Comparison of ENCODE assay signal across 1 cellular context in the genomic region with DNA sequence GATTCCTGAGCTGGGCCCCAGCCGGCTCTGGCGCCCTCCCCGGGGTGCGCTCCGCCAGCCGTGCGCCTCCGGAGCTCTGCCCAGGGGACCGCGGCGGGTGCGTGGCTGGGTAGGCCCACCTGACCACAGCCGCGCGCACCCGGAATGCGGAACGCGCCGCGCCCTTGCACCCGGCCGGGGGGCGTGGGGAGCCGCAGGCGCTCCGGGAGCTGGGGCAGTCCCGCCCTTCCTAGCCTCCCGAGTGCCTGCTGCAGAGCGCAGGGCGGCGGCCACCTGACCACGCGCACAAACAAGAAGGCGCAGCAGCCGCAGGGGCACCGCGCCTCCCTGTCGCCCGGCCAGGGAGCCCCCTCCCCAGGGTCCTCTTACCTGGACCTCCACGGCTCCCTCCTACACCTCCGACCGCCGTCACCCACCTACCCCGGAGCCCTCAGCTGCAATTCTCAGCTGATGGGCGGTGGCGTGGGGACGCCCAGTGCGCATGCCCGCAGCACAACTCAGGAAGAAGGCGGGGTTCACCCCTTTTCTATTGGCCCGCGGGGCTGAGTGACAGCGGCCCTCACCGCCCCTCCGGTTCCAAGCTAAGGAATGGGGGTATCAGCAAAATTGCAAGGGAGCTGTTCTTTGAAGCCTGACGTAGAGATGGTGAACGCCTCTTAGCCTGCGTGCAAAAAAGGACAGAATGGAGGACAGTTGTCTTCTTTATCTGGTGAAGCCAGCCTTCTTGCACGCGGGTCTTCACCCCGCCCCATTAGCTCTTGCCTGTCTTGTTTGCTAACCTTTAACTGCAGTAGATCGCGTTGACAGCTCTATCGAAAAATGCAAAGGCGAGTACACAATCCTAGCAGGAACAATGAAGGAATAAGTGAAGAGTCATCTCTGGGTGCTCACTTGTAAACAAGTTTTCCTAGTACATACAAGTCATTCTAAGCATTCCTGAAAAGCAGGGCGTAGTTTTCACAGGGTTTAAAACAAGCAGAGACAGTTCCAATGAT.
TF ChIP-seq lines count a peak whose summit lies in the region.

A gene with protein sequence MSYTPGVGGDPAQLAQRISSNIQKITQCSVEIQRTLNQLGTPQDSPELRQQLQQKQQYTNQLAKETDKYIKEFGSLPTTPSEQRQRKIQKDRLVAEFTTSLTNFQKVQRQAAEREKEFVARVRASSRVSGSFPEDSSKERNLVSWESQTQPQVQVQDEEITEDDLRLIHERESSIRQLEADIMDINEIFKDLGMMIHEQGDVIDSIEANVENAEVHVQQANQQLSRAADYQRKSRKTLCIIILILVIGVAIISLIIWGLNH (minus strand): TSS at position 479 of the 995 bp plus-strand sequence. CDS start 9,586 bp downstream, outside the sequence.

TF ChIP-seq in HepG2, 621 proteins besides CTCF, POLR2A, EP300 and RAD21 (continued from another document and continues in another):
- TF ChIP-seq CHD2 (IDR thresholded peaks at IDR 0.05; ENCODE audit: low read depth, low read length): 0 out of 2 replicates have a peak, but pooled peaks have one; percentile 43
- TF ChIP-seq BRCA1 (CRISPR knock-in tag; IDR thresholded peaks at IDR 0.05): peak; percentile 65; the same call in 1 of the 2 replicates
- TF ChIP-seq, protein P1, sequence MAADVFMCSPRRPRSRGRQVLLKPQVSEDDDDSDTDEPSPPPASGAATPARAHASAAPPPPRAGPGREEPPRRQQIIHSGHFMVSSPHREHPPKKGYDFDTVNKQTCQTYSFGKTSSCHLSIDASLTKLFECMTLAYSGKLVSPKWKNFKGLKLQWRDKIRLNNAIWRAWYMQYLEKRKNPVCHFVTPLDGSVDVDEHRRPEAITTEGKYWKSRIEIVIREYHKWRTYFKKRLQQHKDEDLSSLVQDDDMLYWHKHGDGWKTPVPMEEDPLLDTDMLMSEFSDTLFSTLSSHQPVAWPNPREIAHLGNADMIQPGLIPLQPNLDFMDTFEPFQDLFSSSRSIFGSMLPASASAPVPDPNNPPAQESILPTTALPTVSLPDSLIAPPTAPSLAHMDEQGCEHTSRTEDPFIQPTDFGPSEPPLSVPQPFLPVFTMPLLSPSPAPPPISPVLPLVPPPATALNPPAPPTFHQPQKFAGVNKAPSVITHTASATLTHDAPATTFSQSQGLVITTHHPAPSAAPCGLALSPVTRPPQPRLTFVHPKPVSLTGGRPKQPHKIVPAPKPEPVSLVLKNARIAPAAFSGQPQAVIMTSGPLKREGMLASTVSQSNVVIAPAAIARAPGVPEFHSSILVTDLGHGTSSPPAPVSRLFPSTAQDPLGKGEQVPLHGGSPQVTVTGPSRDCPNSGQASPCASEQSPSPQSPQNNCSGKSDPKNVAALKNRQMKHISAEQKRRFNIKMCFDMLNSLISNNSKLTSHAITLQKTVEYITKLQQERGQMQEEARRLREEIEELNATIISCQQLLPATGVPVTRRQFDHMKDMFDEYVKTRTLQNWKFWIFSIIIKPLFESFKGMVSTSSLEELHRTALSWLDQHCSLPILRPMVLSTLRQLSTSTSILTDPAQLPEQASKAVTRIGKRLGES (CRISPR knock-in tag; IDR thresholded peaks at IDR 0.05; ENCODE audit: borderline replicate concordance): peak; percentile 46; the same call in 1 of the 2 replicates
- TF ChIP-seq ZNF629 (CRISPR knock-in tag; conservative IDR thresholded peaks at IDR 0.05): no peak; the same call in 1 of the 2 replicates
- TF ChIP-seq, protein P2, sequence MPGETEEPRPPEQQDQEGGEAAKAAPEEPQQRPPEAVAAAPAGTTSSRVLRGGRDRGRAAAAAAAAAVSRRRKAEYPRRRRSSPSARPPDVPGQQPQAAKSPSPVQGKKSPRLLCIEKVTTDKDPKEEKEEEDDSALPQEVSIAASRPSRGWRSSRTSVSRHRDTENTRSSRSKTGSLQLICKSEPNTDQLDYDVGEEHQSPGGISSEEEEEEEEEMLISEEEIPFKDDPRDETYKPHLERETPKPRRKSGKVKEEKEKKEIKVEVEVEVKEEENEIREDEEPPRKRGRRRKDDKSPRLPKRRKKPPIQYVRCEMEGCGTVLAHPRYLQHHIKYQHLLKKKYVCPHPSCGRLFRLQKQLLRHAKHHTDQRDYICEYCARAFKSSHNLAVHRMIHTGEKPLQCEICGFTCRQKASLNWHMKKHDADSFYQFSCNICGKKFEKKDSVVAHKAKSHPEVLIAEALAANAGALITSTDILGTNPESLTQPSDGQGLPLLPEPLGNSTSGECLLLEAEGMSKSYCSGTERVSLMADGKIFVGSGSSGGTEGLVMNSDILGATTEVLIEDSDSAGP (CRISPR knock-in tag; IDR thresholded peaks at IDR 0.05; ENCODE audit: borderline replicate concordance): peak; percentile 62
- TF ChIP-seq MTA3 (CRISPR knock-in tag; IDR thresholded peaks at IDR 0.05): no peak; the same call in 1 of the 2 replicates
- TF ChIP-seq ZNF337 (CRISPR knock-in tag; IDR thresholded peaks at IDR 0.05; ENCODE audit: borderline replicate concordance, low read depth): peak; percentile 73; the same call in 1 of the 2 replicates
- TF ChIP-seq, protein P3, sequence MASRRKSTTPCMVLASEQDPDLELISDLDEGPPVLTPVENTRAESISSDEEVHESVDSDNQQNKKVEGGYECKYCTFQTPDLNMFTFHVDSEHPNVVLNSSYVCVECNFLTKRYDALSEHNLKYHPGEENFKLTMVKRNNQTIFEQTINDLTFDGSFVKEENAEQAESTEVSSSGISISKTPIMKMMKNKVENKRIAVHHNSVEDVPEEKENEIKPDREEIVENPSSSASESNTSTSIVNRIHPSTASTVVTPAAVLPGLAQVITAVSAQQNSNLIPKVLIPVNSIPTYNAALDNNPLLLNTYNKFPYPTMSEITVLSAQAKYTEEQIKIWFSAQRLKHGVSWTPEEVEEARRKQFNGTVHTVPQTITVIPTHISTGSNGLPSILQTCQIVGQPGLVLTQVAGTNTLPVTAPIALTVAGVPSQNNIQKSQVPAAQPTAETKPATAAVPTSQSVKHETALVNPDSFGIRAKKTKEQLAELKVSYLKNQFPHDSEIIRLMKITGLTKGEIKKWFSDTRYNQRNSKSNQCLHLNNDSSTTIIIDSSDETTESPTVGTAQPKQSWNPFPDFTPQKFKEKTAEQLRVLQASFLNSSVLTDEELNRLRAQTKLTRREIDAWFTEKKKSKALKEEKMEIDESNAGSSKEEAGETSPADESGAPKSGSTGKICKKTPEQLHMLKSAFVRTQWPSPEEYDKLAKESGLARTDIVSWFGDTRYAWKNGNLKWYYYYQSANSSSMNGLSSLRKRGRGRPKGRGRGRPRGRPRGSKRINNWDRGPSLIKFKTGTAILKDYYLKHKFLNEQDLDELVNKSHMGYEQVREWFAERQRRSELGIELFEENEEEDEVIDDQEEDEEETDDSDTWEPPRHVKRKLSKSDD (CRISPR knock-in tag; IDR thresholded peaks at IDR 0.05; ENCODE audit: low read depth): 0 out of 2 replicates have a peak, but pooled peaks have one; percentile 48
- TF ChIP-seq, protein P4, sequence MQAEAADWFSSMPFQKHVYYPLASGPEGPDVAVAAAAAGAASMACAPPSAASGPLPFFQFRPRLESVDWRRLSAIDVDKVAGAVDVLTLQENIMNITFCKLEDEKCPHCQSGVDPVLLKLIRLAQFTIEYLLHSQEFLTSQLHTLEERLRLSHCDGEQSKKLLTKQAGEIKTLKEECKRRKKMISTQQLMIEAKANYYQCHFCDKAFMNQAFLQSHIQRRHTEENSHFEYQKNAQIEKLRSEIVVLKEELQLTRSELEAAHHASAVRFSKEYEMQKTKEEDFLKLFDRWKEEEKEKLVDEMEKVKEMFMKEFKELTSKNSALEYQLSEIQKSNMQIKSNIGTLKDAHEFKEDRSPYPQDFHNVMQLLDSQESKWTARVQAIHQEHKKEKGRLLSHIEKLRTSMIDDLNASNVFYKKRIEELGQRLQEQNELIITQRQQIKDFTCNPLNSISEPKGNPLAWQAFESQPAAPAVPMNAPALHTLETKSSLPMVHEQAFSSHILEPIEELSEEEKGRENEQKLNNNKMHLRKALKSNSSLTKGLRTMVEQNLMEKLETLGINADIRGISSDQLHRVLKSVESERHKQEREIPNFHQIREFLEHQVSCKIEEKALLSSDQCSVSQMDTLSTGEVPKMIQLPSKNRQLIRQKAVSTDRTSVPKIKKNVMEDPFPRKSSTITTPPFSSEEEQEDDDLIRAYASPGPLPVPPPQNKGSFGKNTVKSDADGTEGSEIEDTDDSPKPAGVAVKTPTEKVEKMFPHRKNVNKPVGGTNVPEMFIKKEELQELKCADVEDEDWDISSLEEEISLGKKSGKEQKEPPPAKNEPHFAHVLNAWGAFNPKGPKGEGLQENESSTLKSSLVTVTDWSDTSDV (CRISPR knock-in tag; IDR thresholded peaks at IDR 0.05): no peak; the same call in 1 of the 2 replicates
- TF ChIP-seq, protein P5, sequence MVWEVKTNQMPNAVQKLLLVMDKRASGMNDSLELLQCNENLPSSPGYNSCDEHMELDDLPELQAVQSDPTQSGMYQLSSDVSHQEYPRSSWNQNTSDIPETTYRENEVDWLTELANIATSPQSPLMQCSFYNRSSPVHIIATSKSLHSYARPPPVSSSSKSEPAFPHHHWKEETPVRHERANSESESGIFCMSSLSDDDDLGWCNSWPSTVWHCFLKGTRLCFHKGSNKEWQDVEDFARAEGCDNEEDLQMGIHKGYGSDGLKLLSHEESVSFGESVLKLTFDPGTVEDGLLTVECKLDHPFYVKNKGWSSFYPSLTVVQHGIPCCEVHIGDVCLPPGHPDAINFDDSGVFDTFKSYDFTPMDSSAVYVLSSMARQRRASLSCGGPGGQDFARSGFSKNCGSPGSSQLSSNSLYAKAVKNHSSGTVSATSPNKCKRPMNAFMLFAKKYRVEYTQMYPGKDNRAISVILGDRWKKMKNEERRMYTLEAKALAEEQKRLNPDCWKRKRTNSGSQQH (CRISPR knock-in tag; IDR thresholded peaks at IDR 0.05; ENCODE audit: low read depth): peak; percentile 5; the same call in 1 of the 2 replicates
- TF ChIP-seq ZSCAN9 (CRISPR knock-in tag; IDR thresholded peaks at IDR 0.05; ENCODE audit: borderline replicate concordance): peak; percentile 78
- TF ChIP-seq SIN3A (IDR thresholded peaks at IDR 0.05; ENCODE audit: borderline replicate concordance, low read depth, low read length): peak; percentile 81; the same call in 1 of the 2 replicates
- no peak for TF ChIP-seq SYNCRIP (IDR thresholded peaks at IDR 0.05; ENCODE audit: insufficient read depth, low read depth, low read length)
- TF ChIP-seq XBP1 (CRISPR knock-in tag; IDR thresholded peaks at IDR 0.05): no peak; the same call in 1 of the 2 replicates
- TF ChIP-seq FOSL1 (CRISPR knock-in tag; IDR thresholded peaks at IDR 0.05; ENCODE audit: borderline replicate concordance): no peak
- TF ChIP-seq, protein P6, sequence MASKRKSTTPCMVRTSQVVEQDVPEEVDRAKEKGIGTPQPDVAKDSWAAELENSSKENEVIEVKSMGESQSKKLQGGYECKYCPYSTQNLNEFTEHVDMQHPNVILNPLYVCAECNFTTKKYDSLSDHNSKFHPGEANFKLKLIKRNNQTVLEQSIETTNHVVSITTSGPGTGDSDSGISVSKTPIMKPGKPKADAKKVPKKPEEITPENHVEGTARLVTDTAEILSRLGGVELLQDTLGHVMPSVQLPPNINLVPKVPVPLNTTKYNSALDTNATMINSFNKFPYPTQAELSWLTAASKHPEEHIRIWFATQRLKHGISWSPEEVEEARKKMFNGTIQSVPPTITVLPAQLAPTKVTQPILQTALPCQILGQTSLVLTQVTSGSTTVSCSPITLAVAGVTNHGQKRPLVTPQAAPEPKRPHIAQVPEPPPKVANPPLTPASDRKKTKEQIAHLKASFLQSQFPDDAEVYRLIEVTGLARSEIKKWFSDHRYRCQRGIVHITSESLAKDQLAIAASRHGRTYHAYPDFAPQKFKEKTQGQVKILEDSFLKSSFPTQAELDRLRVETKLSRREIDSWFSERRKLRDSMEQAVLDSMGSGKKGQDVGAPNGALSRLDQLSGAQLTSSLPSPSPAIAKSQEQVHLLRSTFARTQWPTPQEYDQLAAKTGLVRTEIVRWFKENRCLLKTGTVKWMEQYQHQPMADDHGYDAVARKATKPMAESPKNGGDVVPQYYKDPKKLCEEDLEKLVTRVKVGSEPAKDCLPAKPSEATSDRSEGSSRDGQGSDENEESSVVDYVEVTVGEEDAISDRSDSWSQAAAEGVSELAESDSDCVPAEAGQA (IDR thresholded peaks at IDR 0.05; ENCODE audit: low read depth): no peak
- TF ChIP-seq, protein P6 (CRISPR knock-in tag; IDR thresholded peaks at IDR 0.05; ENCODE audit: borderline replicate concordance): no peak
- TF ChIP-seq ZNF232 (CRISPR knock-in tag; IDR thresholded peaks at IDR 0.05; ENCODE audit: borderline replicate concordance): peak; percentile 54
- TF ChIP-seq SP4 (CRISPR knock-in tag; IDR thresholded peaks at IDR 0.05): peak; percentile 100
- TF ChIP-seq ZNF703 (CRISPR knock-in tag; IDR thresholded peaks at IDR 0.05; ENCODE audit: borderline replicate concordance): no peak; the same call in 1 of the 2 replicates
- peak; percentile 94 for TF ChIP-seq ZNF883 (CRISPR knock-in tag; IDR thresholded peaks at IDR 0.05; ENCODE audit: not compliant biosample characterization)
- peak; percentile 76; the same call in 1 of the 2 replicates for TF ChIP-seq ELF4 (CRISPR knock-in tag; IDR thresholded peaks at IDR 0.05; ENCODE audit: borderline replicate concordance)
- TF ChIP-seq NFKB2 (CRISPR knock-in tag; IDR thresholded peaks at IDR 0.05; ENCODE audit: borderline replicate concordance): peak; percentile 95; the same call in 1 of the 2 replicates
- TF ChIP-seq, protein P7, sequence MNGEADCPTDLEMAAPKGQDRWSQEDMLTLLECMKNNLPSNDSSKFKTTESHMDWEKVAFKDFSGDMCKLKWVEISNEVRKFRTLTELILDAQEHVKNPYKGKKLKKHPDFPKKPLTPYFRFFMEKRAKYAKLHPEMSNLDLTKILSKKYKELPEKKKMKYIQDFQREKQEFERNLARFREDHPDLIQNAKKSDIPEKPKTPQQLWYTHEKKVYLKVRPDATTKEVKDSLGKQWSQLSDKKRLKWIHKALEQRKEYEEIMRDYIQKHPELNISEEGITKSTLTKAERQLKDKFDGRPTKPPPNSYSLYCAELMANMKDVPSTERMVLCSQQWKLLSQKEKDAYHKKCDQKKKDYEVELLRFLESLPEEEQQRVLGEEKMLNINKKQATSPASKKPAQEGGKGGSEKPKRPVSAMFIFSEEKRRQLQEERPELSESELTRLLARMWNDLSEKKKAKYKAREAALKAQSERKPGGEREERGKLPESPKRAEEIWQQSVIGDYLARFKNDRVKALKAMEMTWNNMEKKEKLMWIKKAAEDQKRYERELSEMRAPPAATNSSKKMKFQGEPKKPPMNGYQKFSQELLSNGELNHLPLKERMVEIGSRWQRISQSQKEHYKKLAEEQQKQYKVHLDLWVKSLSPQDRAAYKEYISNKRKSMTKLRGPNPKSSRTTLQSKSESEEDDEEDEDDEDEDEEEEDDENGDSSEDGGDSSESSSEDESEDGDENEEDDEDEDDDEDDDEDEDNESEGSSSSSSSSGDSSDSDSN (CRISPR knock-in tag; IDR thresholded peaks at IDR 0.05): peak; percentile 98
